23 cellular contexts compared by ENCODE assay signal in genomic region chr5:99955006-99955405, GRCh38.
"Had no signal": no experiment of that assay in that cellular context is flagged by ENCODE, and none has a peak within 500 bp of the region (broad histone marks: within the 10 kb centered on the region; RNA-seq: fewer than 3 reads in every experiment).

No MANE protein-coding gene starts in this region.

- H3K27me3 Mint-ChIP-seq: activated CD4-positive, alpha-beta memory T cell treated with anti-CD3 and anti-CD28 coated beads, Interleukin-2, amount 10 ng/mL, durations not matched to agents 7 days and 5 days; activated CD4-positive, alpha-beta T cell treated with anti-CD3 and anti-CD28 coated beads for 36 hours; activated naive CD8-positive, alpha-beta T cell treated with anti-CD3 and anti-CD28 coated beads, Interleukin-2, amount 10 ng/mL, durations not matched to agents 7 days and 5 days; activated T-helper 17 cell treated with anti-CD3 and anti-CD28 coated beads, Interleukin-2, amount 50 U/mL, for 72 hours; T-helper 17 cell had no signal

- H3K27ac Mint-ChIP-seq: activated CD4-positive, alpha-beta memory T cell treated with anti-CD3 and anti-CD28 coated beads, Interleukin-2, amount 10 ng/mL, durations not matched to agents 7 days and 5 days; activated CD4-positive, alpha-beta T cell treated with anti-CD3 and anti-CD28 coated beads for 36 hours; activated naive CD8-positive, alpha-beta T cell treated with anti-CD3 and anti-CD28 coated beads, Interleukin-2, amount 10 ng/mL, durations not matched to agents 7 days and 5 days; activated T-helper 17 cell treated with anti-CD3 and anti-CD28 coated beads, Interleukin-2, amount 50 U/mL, for 72 hours; T-helper 17 cell had no signal

- DNase-seq: activated CD4-positive, alpha-beta memory T cell treated with anti-CD3 and anti-CD28 coated beads, Interleukin-2, amount 10 ng/mL, durations not matched to agents 7 days and 5 days; activated CD4-positive, alpha-beta T cell treated with anti-CD3 and anti-CD28 coated beads for 36 hours; activated CD4-positive, alpha-beta T cell treated with anti-CD3 and anti-CD28 coated beads, Interleukin-2, amount 50 U/mL, for 1 hour; activated naive CD4-positive, alpha-beta T cell treated with anti-CD3 and anti-CD28 coated beads, Interleukin-2, amount 50 U/mL, for 16 hours; activated naive CD8-positive, alpha-beta T cell treated with anti-CD3 and anti-CD28 coated beads, Interleukin-2, amount 10 ng/mL, durations not matched to agents 7 days and 5 days; activated T-cell treated with anti-CD3 and anti-CD28 coated beads for 4 hours; activated T-cell treated with anti-CD3 and anti-CD28 coated beads, Interleukin-2, amount 50 U/mL, for 48 hours; adrenal gland; anterior cingulate cortex; Kasumi-1; KBM-7; NCI-H1105 treated with DMSO at 0.1 percent for 48 hours; NCI-H1436 treated with DMSO at 0.1 percent for 48 hours; NCI-H187 treated with DMSO at 0.1 percent for 48 hours; NCI-H2081 treated with DMSO at 0.1 percent for 48 hours; NCI-H446; NCI-H524; PC-3; SIG-M5; T-helper 17 cell; T-helper 9 cell; WERI-Rb-1 had no signal

- ATAC-seq: activated CD4-positive, alpha-beta T cell treated with anti-CD3 and anti-CD28 coated beads for 36 hours; activated T-helper 17 cell treated with anti-CD3 and anti-CD28 coated beads, Interleukin-2, amount 50 U/mL, for 72 hours; PC-3; T-helper 17 cell had no signal

- H3K9me3 Mint-ChIP-seq: activated naive CD8-positive, alpha-beta T cell treated with anti-CD3 and anti-CD28 coated beads, Interleukin-2, amount 10 ng/mL, durations not matched to agents 7 days and 5 days; activated T-helper 17 cell treated with anti-CD3 and anti-CD28 coated beads, Interleukin-2, amount 50 U/mL, for 72 hours had no signal

- H3K4me1 Mint-ChIP-seq: activated CD4-positive, alpha-beta memory T cell treated with anti-CD3 and anti-CD28 coated beads, Interleukin-2, amount 10 ng/mL, durations not matched to agents 7 days and 5 days; activated CD4-positive, alpha-beta T cell treated with anti-CD3 and anti-CD28 coated beads for 36 hours; activated naive CD8-positive, alpha-beta T cell treated with anti-CD3 and anti-CD28 coated beads, Interleukin-2, amount 10 ng/mL, durations not matched to agents 7 days and 5 days; activated T-helper 17 cell treated with anti-CD3 and anti-CD28 coated beads, Interleukin-2, amount 50 U/mL, for 72 hours; T-helper 17 cell had no signal

- H3K36me3 Mint-ChIP-seq: activated naive CD8-positive, alpha-beta T cell treated with anti-CD3 and anti-CD28 coated beads, Interleukin-2, amount 10 ng/mL, durations not matched to agents 7 days and 5 days had no signal

- H3K4me3 Mint-ChIP-seq: activated CD4-positive, alpha-beta memory T cell treated with anti-CD3 and anti-CD28 coated beads, Interleukin-2, amount 10 ng/mL, durations not matched to agents 7 days and 5 days; activated CD4-positive, alpha-beta T cell treated with anti-CD3 and anti-CD28 coated beads for 36 hours; activated naive CD8-positive, alpha-beta T cell treated with anti-CD3 and anti-CD28 coated beads, Interleukin-2, amount 10 ng/mL, durations not matched to agents 7 days and 5 days; activated T-helper 17 cell treated with anti-CD3 and anti-CD28 coated beads, Interleukin-2, amount 50 U/mL, for 72 hours; T-helper 17 cell had no signal
